ENCODE assay signal across 18 cellular contexts in the genomic region with DNA sequence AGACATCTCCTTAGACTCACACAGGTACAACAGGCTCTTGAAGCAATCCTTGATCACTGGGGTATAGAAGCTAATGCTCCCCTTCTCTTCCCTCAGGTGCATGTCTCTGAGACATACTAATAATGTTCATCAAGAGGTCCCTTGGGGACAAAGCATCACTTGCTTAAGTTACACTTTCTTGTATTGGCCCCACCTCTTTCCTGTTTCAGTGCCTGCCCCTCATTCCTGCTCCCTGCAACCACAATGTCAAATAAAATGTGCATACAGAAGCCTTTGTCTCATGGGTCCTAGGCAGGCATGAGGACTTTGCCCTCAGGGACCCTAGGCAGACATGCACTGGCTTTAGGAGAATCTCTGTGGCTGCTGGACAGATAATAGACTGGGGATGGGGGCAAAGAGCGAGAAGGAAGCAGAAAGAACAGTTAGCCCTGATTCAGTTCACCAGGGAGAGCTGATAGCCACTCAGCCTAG.
DNase-seq lines count a peak whose midpoint lies in the region; ATAC-seq and FAIRE-seq lines count a peak whose summit lies in the region.
"Had no signal": no experiment of that assay in that cellular context is flagged by ENCODE, and none has a peak within 500 bp of the region (broad histone marks: within the 10 kb centered on the region; RNA-seq: fewer than 3 reads in every experiment).

No MANE protein-coding gene starts in this region.

- H3K18ac ChIP-seq in mesendoderm (ENCODE audit: low read length), result no peak overlapping the region

- H2AK5ac ChIP-seq in mesendoderm (ENCODE audit: low read length), result no peak overlapping the region

- no peak overlapping the region for H2BK15ac ChIP-seq in mesendoderm (replicated peaks; ENCODE audit: low read depth)

- no peaks in the 10 kb centered on the region for H3K79me1 ChIP-seq in mesendoderm (ENCODE audit: low read length)

- no peak overlapping the region for H3K23ac ChIP-seq in mesendoderm (ENCODE audit: low read length)

- H3K79me2 ChIP-seq in mesendoderm (ENCODE audit: control insufficient read depth, insufficient read depth, low read length), result no peaks in the 10 kb centered on the region

- no peak overlapping the region for H2BK120ac ChIP-seq in mesendoderm (ENCODE audit: low read depth, low read length)

- H3K4ac ChIP-seq in mesendoderm (ENCODE audit: low read depth, low read length), result no peak overlapping the region

- H3K27me3 ChIP-seq in mesendoderm (ENCODE audit: insufficient read depth, low read length, poor library complexity), result no peaks in the 10 kb centered on the region

- FAIRE-seq in frontal cortex (lab: Jason Lieb, UNC), result no peak
- FAIRE-seq: GM12878 had no signal

- no peak overlapping the region for H3K27ac ChIP-seq in mesendoderm (ENCODE audit: low read depth, low read length)
- no peak overlapping the region for H3K27ac ChIP-seq in caudate nucleus (ENCODE audit: low read depth, low read length)
- H3K27ac ChIP-seq: 22Rv1, SJSA1 had no signal

- DNase-seq in DMS79 (lab: John Stamatoyannopoulos, UW), result peak; percentile 32
- no peak for DNase-seq in DMS79 treated with DMSO at 0.1 percent for 48 hours (lab: John Stamatoyannopoulos, UW)
- DNase-seq in mesendoderm, result peak; percentile 65
- no peak for DNase-seq in anterior cingulate cortex (lab: John Stamatoyannopoulos, UW)
- DNase-seq in frontal cortex (ENCODE audit: low spot score in 2 of 2), result no peak
- no peak for DNase-seq in caudate nucleus (lab: John Stamatoyannopoulos, UW)
- DNase-seq: activated CD4-positive, alpha-beta memory T cell treated with anti-CD3 and anti-CD28 coated beads for 36 hours; amniotic stem cell; glutamatergic neuron; NCI-H1048; NCI-H226; trophoblast cell had no signal

- H3K4me3 ChIP-seq in mesendoderm (ENCODE audit: low read length), result no peak overlapping the region
- H3K4me3 ChIP-seq: GM12878, SJSA1 had no signal

- no peaks in the 10 kb centered on the region for H3K36me3 ChIP-seq in mesendoderm (ENCODE audit: control insufficient read depth, insufficient read depth, low read length)
- H3K36me3 ChIP-seq: SJSA1 had no signal

- no CpG with 5 or more reads among the region's 1 CpG for WGBS in mesendoderm (ENCODE audit: extremely low coverage, insufficient coverage, low lambda C conversion rate)

- H3K4me2 ChIP-seq in mesendoderm (ENCODE audit: low read length), result no peak overlapping the region

- H4K5ac ChIP-seq in mesendoderm (ENCODE audit: low read length), result no peak overlapping the region

- H4K8ac ChIP-seq in mesendoderm (ENCODE audit: low read depth, low read length), result no peak overlapping the region

- H2BK5ac ChIP-seq in mesendoderm (ENCODE audit: low read length), result no peak overlapping the region

- ATAC-seq in GM21576 (IDR thresholded peaks at IDR 0.05; ENCODE audit: unreplicated experiment) (peak; percentile 82), HG03135 (IDR thresholded peaks at IDR 0.05; ENCODE audit: unreplicated experiment) (peak; percentile 75)
- ATAC-seq: GM12878; stimulated activated memory B cell treated with anti-CD40 and anti-IgM and Interleukin-4, amounts not matched to agents 10 μg/mL and 1 μg/mL and 100 μg/mL, for 72 hours had no signal

- H3K56ac ChIP-seq in mesendoderm (ENCODE audit: low read length), result no peak overlapping the region

- H3K9ac ChIP-seq in mesendoderm (ENCODE audit: low read length), result no peak overlapping the region

- no peaks in the 10 kb centered on the region for H3K4me1 ChIP-seq in mesendoderm (ENCODE audit: control insufficient read depth, low read depth, low read length)
- H3K4me1 ChIP-seq: SJSA1 had no signal

Comparison
In these comparisons a context has a peak if more than half of its experiments do, and no peak if none do; other contexts are left out.
1. DNase-seq: peak in DMS79 (single experiment) and mesendoderm (single experiment); none in DMS79 treated with DMSO at 0.1 percent for 48 hours (single experiment), anterior cingulate cortex (0 of 58), frontal cortex (0 of 2) and caudate nucleus (0 of 61).